Comparison of ENCODE assay signal across 8 cellular contexts in the genomic region with DNA sequence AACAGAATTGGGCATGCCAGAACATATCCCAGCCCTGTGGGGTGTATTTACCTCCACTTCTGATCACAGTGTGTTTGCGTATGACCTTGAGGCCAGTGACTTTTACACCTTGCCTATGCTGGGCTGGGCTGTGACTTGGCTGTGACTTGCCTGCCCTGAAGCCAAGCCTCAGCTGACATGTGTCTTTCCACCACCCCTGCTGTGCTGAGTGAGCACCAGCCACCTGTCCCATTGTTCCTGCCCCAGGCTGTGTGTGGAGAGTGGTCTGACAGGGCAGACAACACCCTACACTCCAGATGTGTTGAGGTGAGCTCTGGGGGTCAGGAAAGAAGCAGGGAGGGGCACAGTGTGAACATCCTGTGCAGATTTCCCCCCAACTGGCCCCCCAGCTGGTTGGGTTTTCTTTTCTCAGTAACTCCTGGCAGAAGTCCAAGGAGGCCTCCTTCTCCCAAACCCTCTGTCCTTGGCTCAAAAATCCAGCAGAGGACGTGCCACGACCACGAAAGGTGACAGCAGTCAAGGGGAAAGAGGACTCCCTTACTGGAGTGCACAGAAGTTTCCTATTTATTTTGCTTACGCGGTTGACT. TPM values are rescaled to one million over a fixed set of nuclear protein-coding genes. Genes with fewer than 3 reads are reported as not detected.
A peak's percentile ranks its signal among the peaks of the same experiment; 100 is the strongest.
DNase-seq lines count a peak whose midpoint lies in the region; ATAC-seq, FAIRE-seq and TF ChIP-seq lines count a peak whose summit lies in the region.

No MANE protein-coding gene starts in this region.

- H3K27ac ChIP-seq in HEK293 (ENCODE audit: extremely low read depth, low read depth, low read length), result peak overlapping the region; percentile 11; the same call in 1 of the 2 replicates
- no peak overlapping the region for H3K27ac ChIP-seq in foreskin keratinocyte
- H3K27ac ChIP-seq in upper lobe of right lung, result no peak overlapping the region

- FAIRE-seq in RCC 7860 (lab: Jason Lieb, UNC), result no peak

- H3K4me1 ChIP-seq in HEK293 (ENCODE audit: control insufficient read depth, insufficient read depth, low read length) (peaks cover 13% of the 10 kb centered on the region), foreskin keratinocyte (peaks cover 12% of the 10 kb centered on the region), upper lobe of right lung (no peaks in the 10 kb centered on the region)

- no peaks in the 10 kb centered on the region for H3K27me3 ChIP-seq in foreskin keratinocyte
- no peaks in the 10 kb centered on the region for H3K27me3 ChIP-seq in upper lobe of right lung

- no peaks in the 10 kb centered on the region for H3K36me3 ChIP-seq in HEK293 (ENCODE audit: control insufficient read depth in 2 of 2, insufficient read depth in 1 of 2, low read length in 2 of 2)
- H3K36me3 ChIP-seq in upper lobe of right lung, result no peaks in the 10 kb centered on the region

- H3K4me3 ChIP-seq in HEK293 (ENCODE audit: low read depth, low read length), result no peak overlapping the region
- H3K4me3 ChIP-seq in upper lobe of right lung, result no peak overlapping the region

- intact Hi-C loops in upper lobe of right lung (cut with DNase I), result no loop called here

- peak; percentile 58 for ATAC-seq in foreskin keratinocyte
- no peak for ATAC-seq in upper lobe of right lung
- no peak for ATAC-seq in HG03039 (IDR thresholded peaks at IDR 0.05; ENCODE audit: unreplicated experiment)
- ATAC-seq in HG02840 (IDR thresholded peaks at IDR 0.05; ENCODE audit: low FRiP score, unreplicated experiment), result no peak

- DNase-seq in AG20443 (ENCODE audit: low spot score) (peak; percentile 41), RPMI7951 (ENCODE audit: low read depth) (peak; percentile 74), foreskin keratinocyte (peak; percentile 31 to 60), upper lobe of right lung (no peak), RCC 7860 (ENCODE audit: low spot score) (no peak)

- H3K9me3 ChIP-seq in HEK293 (ENCODE audit: control insufficient read depth, insufficient read depth, low read depth, low read length) (no peaks in the 10 kb centered on the region), upper lobe of right lung (no peaks in the 10 kb centered on the region)

- POLR2A ChIA-PET in HEK293 (lab: Yijun Ruan, JAX), result interaction anchor here (1.6 kb wide), 1 partner anchor 22 kb away, joined by 4 read pairs; no protein-coding TSS in a partner anchor

- peak; percentile 92 for TF ChIP-seq CTCF in HEK293 (tag by site-specific recombination; IDR thresholded peaks at IDR 0.05)
- peak; percentile 67 for TF ChIP-seq CTCF in foreskin keratinocyte (conservative IDR thresholded peaks at IDR 0.05)
- peak; percentile 28 for TF ChIP-seq CTCF in upper lobe of right lung (IDR thresholded peaks at IDR 0.05)

- CTCF ChIA-PET in HEK293 (lab: Yijun Ruan, JAX), result interaction anchor here (0.6 to 6.0 kb wide), 36 partner anchors 8 to 484 kb away, joined by 3 to 53 read pairs (median 4); no protein-coding TSS in a partner anchor

TF ChIP-seq in HEK293, 187 proteins besides CTCF, POLR2A, EP300 and RAD21 (continues in another document):
- TF ChIP-seq, protein P1, sequence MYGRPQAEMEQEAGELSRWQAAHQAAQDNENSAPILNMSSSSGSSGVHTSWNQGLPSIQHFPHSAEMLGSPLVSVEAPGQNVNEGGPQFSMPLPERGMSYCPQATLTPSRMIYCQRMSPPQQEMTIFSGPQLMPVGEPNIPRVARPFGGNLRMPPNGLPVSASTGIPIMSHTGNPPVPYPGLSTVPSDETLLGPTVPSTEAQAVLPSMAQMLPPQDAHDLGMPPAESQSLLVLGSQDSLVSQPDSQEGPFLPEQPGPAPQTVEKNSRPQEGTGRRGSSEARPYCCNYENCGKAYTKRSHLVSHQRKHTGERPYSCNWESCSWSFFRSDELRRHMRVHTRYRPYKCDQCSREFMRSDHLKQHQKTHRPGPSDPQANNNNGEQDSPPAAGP (tag by site-specific recombination; IDR thresholded peaks at IDR 0.05), result 0 out of 2 replicates have a peak, but pooled peaks have one; percentile 7
- TF ChIP-seq OSR2 (tag by site-specific recombination; IDR thresholded peaks at IDR 0.05) (peak; percentile 60; the same call in 1 of the 2 replicates), ZNF596 (tag by site-specific recombination; IDR thresholded peaks at IDR 0.05) (no peak), ZNF660 (tag by site-specific recombination; IDR thresholded peaks at IDR 0.05) (peak; percentile 31; the same call in 1 of the 2 replicates), ZBTB48 (tag by site-specific recombination; IDR thresholded peaks at IDR 0.05) (peak; percentile 63), ZNF354C (tag by site-specific recombination; IDR thresholded peaks at IDR 0.05; ENCODE audit: borderline replicate concordance, low read depth) (no peak), SCRT2 (tag by site-specific recombination; IDR thresholded peaks at IDR 0.05) (peak; percentile 34; the same call in 1 of the 2 replicates), PRDM1 (tag by site-specific recombination; IDR thresholded peaks at IDR 0.05) (no peak), ZNF692 (tag by site-specific recombination; IDR thresholded peaks at IDR 0.05) (peak; percentile 50; the same call in 1 of the 2 replicates), GLIS1 (tag by site-specific recombination; IDR thresholded peaks at IDR 0.05) (peak; percentile 66), GLIS2 (tag by site-specific recombination; IDR thresholded peaks at IDR 0.05) (no peak), ZNF521 (tag by site-specific recombination; IDR thresholded peaks at IDR 0.05) (no peak), PBX3 (CRISPR knock-in tag; IDR thresholded peaks at IDR 0.05) (no peak), ZNF600 (tag by site-specific recombination; IDR thresholded peaks at IDR 0.05) (0 out of 2 replicates have a peak, but pooled peaks have one; percentile 21), ZNF18 (tag by site-specific recombination; IDR thresholded peaks at IDR 0.05) (peak; percentile 83), ZNF146 (tag by site-specific recombination; IDR thresholded peaks at IDR 0.05) (no peak), ZNF138 (tag by site-specific recombination; IDR thresholded peaks at IDR 0.05; ENCODE audit: borderline replicate concordance) (no peak), FEZF1 (tag by site-specific recombination; IDR thresholded peaks at IDR 0.05) (no peak), SCRT1 (tag by site-specific recombination; IDR thresholded peaks at IDR 0.05; ENCODE audit: borderline replicate concordance) (no peak), ZNF184 (tag by site-specific recombination; IDR thresholded peaks at IDR 0.05) (no peak), YY1 (tag by site-specific recombination; IDR thresholded peaks at IDR 0.05) (no peak), ZBTB8A (tag by site-specific recombination; IDR thresholded peaks at IDR 0.05) (0 out of 2 replicates have a peak, but pooled peaks have one; percentile 5), ZNF654 (tag by site-specific recombination; IDR thresholded peaks at IDR 0.05; ENCODE audit: low read depth) (peak; percentile 95)
- TF ChIP-seq, protein P2, sequence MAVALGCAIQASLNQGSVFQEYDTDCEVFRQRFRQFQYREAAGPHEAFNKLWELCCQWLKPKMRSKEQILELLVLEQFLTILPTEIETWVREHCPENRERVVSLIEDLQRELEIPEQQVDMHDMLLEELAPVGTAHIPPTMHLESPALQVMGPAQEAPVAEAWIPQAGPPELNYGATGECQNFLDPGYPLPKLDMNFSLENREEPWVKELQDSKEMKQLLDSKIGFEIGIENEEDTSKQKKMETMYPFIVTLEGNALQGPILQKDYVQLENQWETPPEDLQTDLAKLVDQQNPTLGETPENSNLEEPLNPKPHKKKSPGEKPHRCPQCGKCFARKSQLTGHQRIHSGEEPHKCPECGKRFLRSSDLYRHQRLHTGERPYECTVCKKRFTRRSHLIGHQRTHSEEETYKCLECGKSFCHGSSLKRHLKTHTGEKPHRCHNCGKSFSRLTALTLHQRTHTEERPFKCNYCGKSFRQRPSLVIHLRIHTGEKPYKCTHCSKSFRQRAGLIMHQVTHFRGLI (tag by site-specific recombination; IDR thresholded peaks at IDR 0.05), result no peak

RNA-seq across cellular contexts. Expression of gene STEAP3, which starts 5.1 kb away (rescaled TPM):
- total RNA-seq in RPMI7951 (2014; rRNA removed; shearing (Covaris generic)), result 27.3 and 32.2 TPM in 2 replicates
- total RNA-seq in foreskin keratinocyte, result 23.7 and 30.8 TPM in 2 replicates
- 16.5 and 21.0 TPM in 2 replicates for polyA plus RNA-seq in foreskin keratinocyte
- total RNA-seq in upper lobe of right lung, result 14.1 TPM

Comparison
In these comparisons a context has a peak if more than half of its experiments do, and no peak if none do; other contexts are left out.
1. DNase-seq: peak in AG20443 (single experiment), RPMI7951 (single experiment) and foreskin keratinocyte (2 of 2); none in upper lobe of right lung (single experiment) and RCC 7860 (single experiment).
2. CTCF ChIP-seq: peak in every context shown above with its lines; median percentile 92 in HEK293; 67 in foreskin keratinocyte; 28 in upper lobe of right lung.